ENCODE assay signal across 6 cellular contexts in the genomic region with DNA sequence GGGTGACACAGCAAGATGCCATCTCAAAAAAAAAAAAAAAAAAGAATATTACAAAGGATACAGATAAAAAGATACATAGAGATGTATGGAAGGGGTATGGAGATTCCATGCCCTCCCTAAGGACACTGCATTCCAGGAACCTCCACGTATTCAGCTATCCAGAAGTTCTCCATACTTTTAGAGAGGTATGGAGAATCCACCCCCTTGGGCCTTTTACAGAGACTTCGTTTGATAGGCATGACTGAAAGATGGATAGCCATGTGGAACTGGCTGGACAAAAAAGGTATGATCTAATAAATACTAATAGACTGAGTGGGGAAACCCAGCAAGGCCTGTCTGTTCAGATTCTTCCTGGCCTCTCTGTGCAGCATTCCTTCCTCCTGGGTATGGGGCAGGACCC. TPM values are rescaled to one million over a fixed set of nuclear protein-coding genes. Genes with fewer than 3 reads are reported as not detected.
"Had no signal": no experiment of that assay in that cellular context is flagged by ENCODE, and none has a peak within 500 bp of the region (broad histone marks: within the 10 kb centered on the region; RNA-seq: fewer than 3 reads in every experiment).

No MANE protein-coding gene starts in this region.

- DNase-seq: H9, HCEC 1CT had no signal

- ATAC-seq: GM23338 had no signal

- H3K4me3 ChIP-seq: GM23338 had no signal

- H3K4me2 ChIP-seq: GM23338 had no signal

- H3K27ac Mint-ChIP-seq: GM23338 had no signal

- H3K4me3 Mint-ChIP-seq: GM23338, H9 had no signal

- H3K9me3 Mint-ChIP-seq: GM23338, H9 had no signal

RNA-seq across cellular contexts. Expression of a gene that starts 56.6 kb away (rescaled TPM):
- total RNA-seq: GM23338, H1, H9, HT-29, IMR-90 had no signal
- polyA plus RNA-seq: GM23338, IMR-90 had no signal
